In genomic region chr12:575129-575502, GRCh38 we compare ENCODE assay signal across 9 cellular contexts.
A peak's percentile ranks its signal among the peaks of the same experiment; 100 is the strongest.
DNase-seq lines count a peak whose midpoint lies in the region; ATAC-seq and TF ChIP-seq lines count a peak whose summit lies in the region.
"Had no signal": no experiment of that assay in that cellular context is flagged by ENCODE, and none has a peak within 500 bp of the region (broad histone marks: within the 10 kb centered on the region; RNA-seq: fewer than 3 reads in every experiment).

No MANE protein-coding gene starts in this region.

- no peak for DNase-seq in activated CD8-positive, alpha-beta T cell treated with anti-CD3 and anti-CD28 coated beads for 36 hours
- DNase-seq in activated CD8-positive, alpha-beta T cell treated with anti-CD3 and anti-CD28 coated beads, Interleukin-2, amount 10 ng/mL, durations not matched to agents 7 days and 5 days = no peak
- DNase-seq in coronary artery (ENCODE audit: low spot score) (no peak), uterus (no peak), SIG-M5 treated with dmso at 0.1 percent for 504 hours (lab: John Stamatoyannopoulos, UW; ENCODE audit: unreplicated experiment) (no peak)
- DNase-seq: activated CD4-positive, alpha-beta T cell treated with anti-CD3 and anti-CD28 coated beads for 4 hours had no signal

- H3K27me3 Mint-ChIP-seq in activated CD8-positive, alpha-beta T cell treated with anti-CD3 and anti-CD28 coated beads for 36 hours = no peaks in the 10 kb centered on the region
- H3K27me3 Mint-ChIP-seq in activated CD8-positive, alpha-beta T cell treated with anti-CD3 and anti-CD28 coated beads, Interleukin-2, amount 10 ng/mL, durations not matched to agents 7 days and 5 days (ENCODE audit: low read depth) = peaks cover 5% of the 10 kb centered on the region

- H3K27ac ChIP-seq in coronary artery (peak overlapping the region; percentile 69 to 70), muscle layer of colon (ENCODE audit: low read depth, low read length) (peak overlapping the region; percentile 16), uterus (peak overlapping the region; percentile 43 to 66)

- CTCF ChIA-PET in activated CD8-positive, alpha-beta T cell treated with anti-CD3 and anti-CD28 coated beads for 36 hours (lab: Charles Lee) = interaction anchor here (0.9 to 5.3 kb wide), 29 partner anchors 8 to 1221 kb away, joined by 3 to 69 read pairs (median 7); partner anchors contain the start of genes RAD52 and WNK1
- CTCF ChIA-PET in activated CD8-positive, alpha-beta T cell treated with anti-CD3 and anti-CD28 coated beads, Interleukin-2, amount 10 ng/mL, durations not matched to agents 7 days and 5 days (lab: Charles Lee) = interaction anchor here (0.7 to 6.2 kb wide), 34 partner anchors 10 to 1008 kb away, joined by 3 to 90 read pairs (median 6); partner anchors contain the start of genes NINJ2, RAD52 and WNK1

- H3K4me1 Mint-ChIP-seq in activated CD8-positive, alpha-beta T cell treated with anti-CD3 and anti-CD28 coated beads for 36 hours (ENCODE audit: low read depth) = peaks cover 38% of the 10 kb centered on the region
- peaks cover 40% of the 10 kb centered on the region for H3K4me1 Mint-ChIP-seq in activated CD8-positive, alpha-beta T cell treated with anti-CD3 and anti-CD28 coated beads, Interleukin-2, amount 10 ng/mL, durations not matched to agents 7 days and 5 days (ENCODE audit: low read depth)

- H3K9ac ChIP-seq in muscle layer of colon (ENCODE audit: low read length) = no peak overlapping the region

- intact Hi-C loops in activated CD8-positive, alpha-beta T cell treated with anti-CD3 and anti-CD28 coated beads for 36 hours (cut with micrococcal nuclease) = loop anchor here (5.0 kb wide), 1 partner anchor 92 kb away; no protein-coding TSS in a partner anchor
- intact Hi-C loops in uterus (cut with DNase I; ENCODE audit: low total_unique reads) = loop anchor here (10.0 kb wide), 1 partner anchor 1030 kb away; no protein-coding TSS in a partner anchor

- no peak overlapping the region for H3K4me3 Mint-ChIP-seq in activated CD8-positive, alpha-beta T cell treated with anti-CD3 and anti-CD28 coated beads for 36 hours
- no peak overlapping the region for H3K4me3 Mint-ChIP-seq in activated CD8-positive, alpha-beta T cell treated with anti-CD3 and anti-CD28 coated beads, Interleukin-2, amount 10 ng/mL, durations not matched to agents 7 days and 5 days

- peaks cover 36% of the 10 kb centered on the region for H3K4me1 ChIP-seq in muscle layer of colon (ENCODE audit: insufficient read depth, low read length)
- H3K4me1 ChIP-seq in uterus = no peaks in the 10 kb centered on the region

- no peak for TF ChIP-seq POLR2A in uterus (IDR thresholded peaks at IDR 0.05)

- H3K27me3 ChIP-seq in muscle layer of colon (ENCODE audit: control insufficient read depth in 1 of 2, insufficient read depth in 2 of 2, low read length in 2 of 2) (no peaks in the 10 kb centered on the region), uterus (no peaks in the 10 kb centered on the region)

- H3K27ac Mint-ChIP-seq in activated CD8-positive, alpha-beta T cell treated with anti-CD3 and anti-CD28 coated beads for 36 hours = peak overlapping the region; percentile 79
- no peak overlapping the region for H3K27ac Mint-ChIP-seq in activated CD8-positive, alpha-beta T cell treated with anti-CD3 and anti-CD28 coated beads, Interleukin-2, amount 10 ng/mL, durations not matched to agents 7 days and 5 days

- H3K36me3 ChIP-seq in muscle layer of colon (ENCODE audit: insufficient read depth, low read length) (no peaks in the 10 kb centered on the region), uterus (no peaks in the 10 kb centered on the region)

- H3K36me3 Mint-ChIP-seq in activated CD8-positive, alpha-beta T cell treated with anti-CD3 and anti-CD28 coated beads for 36 hours (ENCODE audit: low read depth) = peaks cover 3% of the 10 kb centered on the region
- peaks cover 11% of the 10 kb centered on the region for H3K36me3 Mint-ChIP-seq in activated CD8-positive, alpha-beta T cell treated with anti-CD3 and anti-CD28 coated beads, Interleukin-2, amount 10 ng/mL, durations not matched to agents 7 days and 5 days (ENCODE audit: low read depth)

- no peak for TF ChIP-seq CTCF in activated CD8-positive, alpha-beta T cell treated with anti-CD3 and anti-CD28 coated beads for 36 hours (IDR thresholded peaks at IDR 0.05)
- TF ChIP-seq CTCF in coronary artery (IDR thresholded peaks at IDR 0.05) = no peak
- no peak for TF ChIP-seq CTCF in uterus (IDR thresholded peaks at IDR 0.05)

- H3K9me3 Mint-ChIP-seq in activated CD8-positive, alpha-beta T cell treated with anti-CD3 and anti-CD28 coated beads for 36 hours = peaks cover 4% of the 10 kb centered on the region
- H3K9me3 Mint-ChIP-seq in activated CD8-positive, alpha-beta T cell treated with anti-CD3 and anti-CD28 coated beads, Interleukin-2, amount 10 ng/mL, durations not matched to agents 7 days and 5 days (ENCODE audit: insufficient read depth) = peaks cover 6% of the 10 kb centered on the region

- H3K9me3 ChIP-seq in muscle layer of colon (ENCODE audit: low read length) (no peaks in the 10 kb centered on the region), uterus (no peaks in the 10 kb centered on the region)

- no peak overlapping the region for H3K4me3 ChIP-seq in coronary artery
- H3K4me3 ChIP-seq in muscle layer of colon (ENCODE audit: low read depth in 1 of 2, low read length in 2 of 2) = peak overlapping the region in 1 of 2 donors; percentile 28
- no peak overlapping the region for H3K4me3 ChIP-seq in uterus

- POLR2A ChIA-PET in activated CD8-positive, alpha-beta T cell treated with anti-CD3 and anti-CD28 coated beads for 36 hours (lab: Charles Lee) = interaction anchor here (1.1 to 2.9 kb wide), 4 partner anchors 10 to 374 kb away, joined by 4 to 18 read pairs (median 5); partner anchors contain the start of genes RAD52 and WNK1
- POLR2A ChIA-PET in activated CD8-positive, alpha-beta T cell treated with anti-CD3 and anti-CD28 coated beads, Interleukin-2, amount 10 ng/mL, durations not matched to agents 7 days and 5 days (lab: Charles Lee) = interaction anchor here (0.5 to 3.8 kb wide), 5 partner anchors 16 to 177 kb away, joined by 3 to 36 read pairs (median 4); partner anchors contain the start of gene WNK1

- ATAC-seq in activated CD8-positive, alpha-beta T cell treated with anti-CD3 and anti-CD28 coated beads for 36 hours = no peak
- no peak for ATAC-seq in activated CD8-positive, alpha-beta T cell treated with anti-CD3 and anti-CD28 coated beads, Interleukin-2, amount 10 ng/mL, durations not matched to agents 7 days and 5 days
- ATAC-seq in GM18909 (IDR thresholded peaks at IDR 0.05; ENCODE audit: poor library complexity, unreplicated experiment) = no peak
- ATAC-seq in HG03039 (IDR thresholded peaks at IDR 0.05; ENCODE audit: unreplicated experiment) = no peak

Comparison
In these comparisons a context has a peak if more than half of its experiments do, and no peak if none do; other contexts are left out.
1. H3K27ac ChIP-seq: peak in every context shown above with its lines; median percentile 70 in coronary artery; 54 in uterus; 16 in muscle layer of colon.